Comparison of ENCODE assay signal across 20 cellular contexts in the genomic region with DNA sequence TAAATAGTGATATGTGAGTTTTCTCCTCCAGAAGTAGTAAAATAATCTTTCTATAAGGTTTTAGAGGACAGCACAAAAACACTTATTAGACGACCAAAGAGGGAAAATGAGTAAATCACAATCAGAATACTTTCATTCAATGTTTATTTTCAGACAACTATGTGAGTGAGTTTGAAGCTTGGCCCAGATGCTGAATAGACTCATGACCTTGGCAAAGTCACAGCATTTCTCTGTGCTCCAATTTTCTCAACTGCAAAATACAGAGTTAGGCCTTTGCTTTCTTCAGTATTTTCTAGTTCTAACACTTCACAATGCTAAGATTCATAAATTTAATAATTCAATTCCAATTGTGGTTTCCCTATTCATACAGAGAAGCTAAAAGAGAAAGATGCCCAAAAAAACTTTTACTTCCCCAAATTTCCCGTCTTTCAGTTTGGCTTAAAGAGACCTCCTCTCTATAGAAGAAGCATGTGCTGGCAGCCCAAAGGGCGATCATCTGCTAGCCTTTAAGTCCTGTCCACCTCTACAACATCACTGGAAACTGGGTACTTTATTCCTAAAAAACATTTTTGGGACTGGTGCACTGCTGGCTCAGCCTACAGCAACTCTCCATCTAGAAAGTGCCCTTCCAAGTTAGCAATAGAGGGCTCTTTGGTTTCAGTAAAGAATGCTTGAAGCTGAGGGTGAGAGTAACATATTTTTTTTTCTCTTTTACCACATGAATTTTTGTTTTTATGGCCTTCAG.
DNase-seq lines count a peak whose midpoint lies in the region; ATAC-seq and TF ChIP-seq lines count a peak whose summit lies in the region.
"Had no signal": no experiment of that assay in that cellular context is flagged by ENCODE, and none has a peak within 500 bp of the region (broad histone marks: within the 10 kb centered on the region; RNA-seq: fewer than 3 reads in every experiment).

No MANE protein-coding gene starts in this region.

- H3K9ac ChIP-seq in Loucy (ENCODE audit: low read depth, low read length, poor library complexity, severe bottlenecking), result no peak overlapping the region
- H3K9ac ChIP-seq: KMS-11 had no signal

- peak in 1 of 2 donors; percentile 75 for ATAC-seq in right cardiac atrium
- ATAC-seq in thoracic aorta (ENCODE audit: insufficient number of reproducible peaks, low FRiP score, low read depth), result no peak
- ATAC-seq in esophagus mucosa, result no peak
- no peak for ATAC-seq in HG03520 (IDR thresholded peaks at IDR 0.05; ENCODE audit: unreplicated experiment)
- ATAC-seq: foreskin keratinocyte had no signal

- H2AFZ ChIP-seq in Loucy (ENCODE audit: low read length), result peak overlapping the region; percentile 63; the same call in 1 of the 2 replicates

- H3F3A ChIP-seq in Loucy (ENCODE audit: low read depth), result 0 out of 2 replicates have a peak, but pooled peaks cover 4% of the 10 kb centered on the region

- H3K4me3 ChIP-seq in Loucy (ENCODE audit: low read length, poor library complexity, severe bottlenecking) (no peak overlapping the region), choroid plexus epithelial cell (ENCODE audit: low read depth, low read length) (no peak overlapping the region), right cardiac atrium (ENCODE audit: low read length) (no peak overlapping the region), thoracic aorta (no peak overlapping the region)

- no peaks in the 10 kb centered on the region for H3K9me2 ChIP-seq in Loucy (replicated peaks; ENCODE audit: low read depth, low read length)

- no peaks in the 10 kb centered on the region for H4K20me1 ChIP-seq in Loucy (ENCODE audit: insufficient read depth, low read length, poor library complexity, severe bottlenecking)

- DNase-seq in choroid plexus epithelial cell (ENCODE audit: low read depth) (peak; percentile 55), right cardiac atrium (peak in 1 of 3 donors; percentile 34), thoracic aorta (ENCODE audit: low spot score) (no peak), NCI-H1930 (lab: John Stamatoyannopoulos, UW) (no peak), DMS53 (lab: John Stamatoyannopoulos, UW) (no peak)
- DNase-seq: activated CD4-positive, alpha-beta T cell treated with anti-CD3 and anti-CD28 coated beads for 48 hours; activated T-cell treated with anti-CD3 and anti-CD28 coated beads, Interleukin-2, amount 50 U/mL, for 24 hours; CD4-positive, alpha-beta T cell; foreskin keratinocyte; GOT3; immature natural killer cell; NCI-H1694; NCI-H526 treated with DMSO at 0.1 percent for 48 hours; stimulated activated CD4-positive, alpha-beta T cell treated with anti-CD3 and anti-CD28 coated beads, Interleukin-1b, Interleukin-23, amount 100 ng/mL, for 48 hours; stimulated activated CD8-positive, alpha-beta memory T cell treated with anti-CD3 and anti-CD28 coated beads, Interleukin-4, amount 100 ng/mL, for 48 hours; T-helper 9 cell had no signal

- H3K79me2 ChIP-seq in Loucy (ENCODE audit: insufficient read depth, low read length), result no peaks in the 10 kb centered on the region

- H3K9me3 ChIP-seq in Loucy (ENCODE audit: insufficient read depth, low read depth, low read length), result no peaks in the 10 kb centered on the region
- no peaks in the 10 kb centered on the region for H3K9me3 ChIP-seq in right cardiac atrium (ENCODE audit: control insufficient read depth, low read length)
- H3K9me3 ChIP-seq in thoracic aorta, result no peaks in the 10 kb centered on the region

- H3K4me2 ChIP-seq in Loucy (ENCODE audit: low read depth, low read length, poor library complexity, severe bottlenecking), result peak overlapping the region; percentile 45
- H3K4me2 ChIP-seq: KMS-11 had no signal

- peaks cover 15% of the 10 kb centered on the region for H3K4me1 ChIP-seq in Loucy (ENCODE audit: insufficient read depth, low read length, poor library complexity, severe bottlenecking)
- peaks cover 2% of the 10 kb centered on the region for H3K4me1 ChIP-seq in right cardiac atrium (ENCODE audit: control insufficient read depth, insufficient read depth, low read length)
- H3K4me1 ChIP-seq in thoracic aorta (ENCODE audit: control insufficient read depth in 1 of 2, low read depth in 2 of 2), result peaks cover 28 to 39% of the 10 kb centered on the region in 2 donors

- 38% methylated on average over 3 of the region's 3 CpGs for WGBS in right cardiac atrium

- no peaks in the 10 kb centered on the region for H3K36me3 ChIP-seq in Loucy (ENCODE audit: insufficient read depth, low read length)
- H3K36me3 ChIP-seq in thoracic aorta, result no peaks in the 10 kb centered on the region

- intact Hi-C loops in right cardiac atrium (cut with DNase I), result no loop called here

- H3K27ac ChIP-seq in right cardiac atrium (ENCODE audit: low read length) (peak overlapping the region; percentile 72), thoracic aorta (peak overlapping the region; percentile 54 to 75)
- H3K27ac ChIP-seq: foreskin keratinocyte, KMS-11 had no signal

- TF ChIP-seq CTCF in Loucy (conservative IDR thresholded peaks at IDR 0.05; ENCODE audit: low read length), result no peak
- TF ChIP-seq CTCF in choroid plexus epithelial cell (conservative IDR thresholded peaks at IDR 0.05; ENCODE audit: low read depth, low read length), result no peak
- TF ChIP-seq CTCF in thoracic aorta (IDR thresholded peaks at IDR 0.05), result no peak

- H3K27me3 ChIP-seq in Loucy (ENCODE audit: insufficient read depth, low read length, poor library complexity, severe bottlenecking) (no peaks in the 10 kb centered on the region), right cardiac atrium (ENCODE audit: control insufficient read depth, insufficient read depth) (no peaks in the 10 kb centered on the region), thoracic aorta (replicated peaks; ENCODE audit: insufficient read depth) (no peaks in the 10 kb centered on the region)
- H3K27me3 ChIP-seq: foreskin keratinocyte had no signal
